In the genomic region with DNA sequence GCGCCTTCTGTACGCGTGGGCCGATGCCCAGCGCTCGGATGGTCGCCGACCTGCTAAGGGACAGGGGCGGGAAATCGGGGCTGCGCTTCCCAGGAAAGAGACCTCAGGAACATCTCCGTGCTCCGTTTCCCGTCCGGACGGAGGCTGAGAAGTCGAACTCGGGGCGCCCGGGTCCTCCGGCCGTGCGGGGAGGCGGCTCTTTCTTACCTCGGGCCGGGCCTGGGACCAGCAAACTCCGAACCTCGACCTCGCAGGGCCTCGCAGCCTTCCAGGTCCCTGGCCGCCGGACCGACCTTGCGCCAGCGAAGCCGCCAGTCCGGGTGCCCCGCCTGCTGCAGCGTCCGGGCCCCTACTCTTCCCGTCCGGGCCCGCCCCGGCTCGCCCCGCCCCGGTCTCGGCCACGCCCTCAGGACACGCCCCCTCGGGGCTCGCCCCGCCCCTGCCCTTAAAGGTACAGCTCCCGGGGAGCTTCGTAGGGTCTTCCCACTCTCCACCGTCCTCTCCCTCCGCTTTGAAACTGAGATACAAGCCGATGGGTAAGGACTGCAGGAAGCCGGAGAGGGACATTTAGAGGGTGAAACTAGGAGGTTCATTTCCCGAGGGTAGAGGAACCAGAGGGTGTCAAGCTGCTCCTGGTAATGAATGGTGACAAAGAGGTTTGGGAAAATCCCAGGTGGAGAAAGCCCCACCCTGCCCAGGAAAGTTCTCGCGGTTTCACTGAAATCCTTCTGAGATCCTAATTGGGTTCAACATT, we compare ENCODE assay signal across 8 cellular contexts. TPM values are rescaled to one million over a fixed set of nuclear protein-coding genes. Genes with fewer than 3 reads are reported as not detected.
A peak's percentile ranks its signal among the peaks of the same experiment; 100 is the strongest.
DNase-seq lines count a peak whose midpoint lies in the region; ATAC-seq and TF ChIP-seq lines count a peak whose summit lies in the region.

SLC8B1 (minus strand) TSS at position 324 of the 754 bp plus-strand sequence. CDS start 2,231 bp downstream, outside the sequence.

- H3K9me3 Mint-ChIP-seq in GM23338 (no peaks in the 10 kb centered on the region; the same call in 2 of the 3 replicates), glutamatergic neuron (ENCODE audit: unreplicated experiment) (peaks cover 7% of the 10 kb centered on the region)
- H3K9me3 Mint-ChIP-seq in activated naive CD8-positive, alpha-beta T cell (ENCODE audit: low read depth) = no peaks in the 10 kb centered on the region

- TF ChIP-seq CTCF in GM23338 (conservative IDR thresholded peaks at IDR 0.05; ENCODE audit: low read depth in 2 of 2) (no peak), SU-DHL-6 (IDR thresholded peaks at IDR 0.05; ENCODE audit: insufficient read depth, low read length, poor library complexity, severe bottlenecking) (no peak), glutamatergic neuron (IDR thresholded peaks at IDR 0.05; ENCODE audit: partially characterized antibody, unreplicated experiment) (no peak), ovary (IDR thresholded peaks at IDR 0.05) (no peak), thoracic aorta (IDR thresholded peaks at IDR 0.05) (no peak)

- no peaks in the 10 kb centered on the region; the same call in 1 of the 2 replicates for H3K36me3 ChIP-seq in GM23338 (ENCODE audit: insufficient read depth)
- no peaks in the 10 kb centered on the region for H3K36me3 ChIP-seq in SU-DHL-6 (ENCODE audit: low read length)
- no peaks in the 10 kb centered on the region for H3K36me3 ChIP-seq in ovary
- H3K36me3 ChIP-seq in thoracic aorta = peaks cover 4% of the 10 kb centered on the region

- H3K79me2 ChIP-seq in GM23338 (replicated peaks; ENCODE audit: insufficient read depth) = no peaks in the 10 kb centered on the region
- H3K79me2 ChIP-seq in SU-DHL-6 (ENCODE audit: insufficient read depth, low read length) = no peaks in the 10 kb centered on the region

- H2AFZ ChIP-seq in GM23338 (peak within 1 kb of the TSS; percentile 90), SU-DHL-6 (ENCODE audit: low read depth, low read length, severe bottlenecking) (peak within 1 kb of the TSS; percentile 71)

- H3K4me2 ChIP-seq in GM23338 = peak within 1 kb of the TSS; percentile 85
- peak within 1 kb of the TSS; percentile 74 for H3K4me2 ChIP-seq in SU-DHL-6 (ENCODE audit: low read depth, low read length, poor library complexity, severe bottlenecking)

- H3K27ac ChIP-seq in GM23338 (ENCODE audit: low read depth) (no peak within 1 kb of the TSS), SU-DHL-6 (ENCODE audit: low read depth, low read length) (peak within 1 kb of the TSS; percentile 6; the same call in 1 of the 2 replicates), ovary (peak within 1 kb of the TSS; percentile 3 to 50), thoracic aorta (peak within 1 kb of the TSS; percentile 20 to 67)

- H4K20me1 ChIP-seq in GM23338 (replicated peaks; ENCODE audit: insufficient read depth) (no peaks in the 10 kb centered on the region), SU-DHL-6 (ENCODE audit: low read depth, low read length) (no peaks in the 10 kb centered on the region)

- H3F3A ChIP-seq in GM23338 (replicated peaks; ENCODE audit: low read depth) (no peaks in the 10 kb centered on the region), SU-DHL-6 (ENCODE audit: insufficient read depth) (no peaks in the 10 kb centered on the region)

- DNase-seq in GF-D8 (lab: John Stamatoyannopoulos, UW) (peak; percentile 45), GM23338 (ENCODE audit: low spot score) (peak; percentile 87), LoVo (ENCODE audit: low spot score) (peak; percentile 94), glutamatergic neuron (peak; percentile 95), ovary (peak; percentile 88 to 96 (median 94)), thoracic aorta (ENCODE audit: low spot score) (peak; percentile 40)

- TF ChIP-seq EP300 in ovary (IDR thresholded peaks at IDR 0.05) = no peak

- H3K27me3 ChIP-seq in GM23338 (ENCODE audit: insufficient read depth) = peaks cover 10% of the 10 kb centered on the region
- H3K27me3 ChIP-seq in SU-DHL-6 (ENCODE audit: low read length) = no peaks in the 10 kb centered on the region
- H3K27me3 ChIP-seq in ovary = no peaks in the 10 kb centered on the region
- H3K27me3 ChIP-seq in thoracic aorta (replicated peaks; ENCODE audit: insufficient read depth) = no peaks in the 10 kb centered on the region

- H3K27ac Mint-ChIP-seq in GM23338 = no peak within 1 kb of the TSS
- H3K27ac Mint-ChIP-seq in activated naive CD8-positive, alpha-beta T cell = peak within 1 kb of the TSS; percentile 76
- no peak within 1 kb of the TSS for H3K27ac Mint-ChIP-seq in glutamatergic neuron (ENCODE audit: unreplicated experiment)

- H3K4me1 Mint-ChIP-seq in GM23338 (peaks cover 10% of the 10 kb centered on the region), glutamatergic neuron (ENCODE audit: low read depth, unreplicated experiment) (peaks cover 11% of the 10 kb centered on the region)
- peaks cover 38% of the 10 kb centered on the region for H3K4me1 Mint-ChIP-seq in activated naive CD8-positive, alpha-beta T cell (ENCODE audit: low read depth)

- WGBS in ovary, 3 donors = 0 to 1% (median 0%) methylated on average over 36 to 62 of the region's 62 CpGs

- peak within 1 kb of the TSS; percentile 84 for H3K4me3 Mint-ChIP-seq in GM23338
- H3K4me3 Mint-ChIP-seq in activated naive CD8-positive, alpha-beta T cell = peak within 1 kb of the TSS; percentile 92
- H3K4me3 Mint-ChIP-seq in glutamatergic neuron (ENCODE audit: unreplicated experiment) = peak within 1 kb of the TSS; percentile 84

- H3K27me3 Mint-ChIP-seq in GM23338 (ENCODE audit: insufficient read depth, low read depth, poor library complexity) = peaks cover 31% of the 10 kb centered on the region
- H3K27me3 Mint-ChIP-seq in activated naive CD8-positive, alpha-beta T cell = no peaks in the 10 kb centered on the region
- H3K27me3 Mint-ChIP-seq in glutamatergic neuron (ENCODE audit: unreplicated experiment) = peaks cover 4% of the 10 kb centered on the region

- ATAC-seq in GM23338 = peak; percentile 95
- ATAC-seq in thoracic aorta (ENCODE audit: insufficient number of reproducible peaks, low FRiP score, low read depth) = peak; percentile 80

- intact Hi-C loops in ovary (cut with DNase I) = loop anchor here in 2 of 4 donors (10.0 kb wide), 1 partner anchor 140 kb away; no protein-coding TSS in a partner anchor

- H3K36me3 Mint-ChIP-seq in GM23338 (ENCODE audit: low read depth) (peaks cover 16% of the 10 kb centered on the region), glutamatergic neuron (ENCODE audit: unreplicated experiment) (peaks cover 7% of the 10 kb centered on the region)
- peaks cover 3% of the 10 kb centered on the region for H3K36me3 Mint-ChIP-seq in activated naive CD8-positive, alpha-beta T cell

- H3K4me3 ChIP-seq in GM23338 = peak within 1 kb of the TSS; percentile 75
- peak within 1 kb of the TSS; percentile 95 for H3K4me3 ChIP-seq in SU-DHL-6 (ENCODE audit: insufficient read depth, low read length, poor library complexity, severe bottlenecking)
- peak within 1 kb of the TSS; percentile 56 for H3K4me3 ChIP-seq in ovary
- peak within 1 kb of the TSS; percentile 90 for H3K4me3 ChIP-seq in thoracic aorta

- no peaks in the 10 kb centered on the region for H3K9me2 ChIP-seq in GM23338 (ENCODE audit: insufficient read depth)
- H3K9me2 ChIP-seq in SU-DHL-6 (replicated peaks; ENCODE audit: insufficient read depth, low read length) = no peaks in the 10 kb centered on the region

- H3K9me3 ChIP-seq in SU-DHL-6 (ENCODE audit: insufficient read depth, low read length) (no peaks in the 10 kb centered on the region), ovary (no peaks in the 10 kb centered on the region), thoracic aorta (no peaks in the 10 kb centered on the region)

- H3K4me1 ChIP-seq in GM23338 (ENCODE audit: insufficient read depth) (peaks cover 14% of the 10 kb centered on the region), ovary (ENCODE audit: insufficient read depth) (peaks cover 3% of the 10 kb centered on the region), thoracic aorta (ENCODE audit: control insufficient read depth in 1 of 2, low read depth in 2 of 2) (peaks cover 5 to 30% of the 10 kb centered on the region in 2 donors)

- peak within 1 kb of the TSS; percentile 69 for H3K9ac ChIP-seq in SU-DHL-6 (ENCODE audit: low read length)

- peak; percentile 92 for TF ChIP-seq POLR2A in ovary (IDR thresholded peaks at IDR 0.05)

TF ChIP-seq in GM23338, 12 proteins besides CTCF, POLR2A, EP300 and RAD21:
- TF ChIP-seq POLR2AphosphoS5 (IDR thresholded peaks at IDR 0.05; ENCODE audit: low read depth) (peak; percentile 86), ZNF331 (CRISPR knock-in tag; IDR thresholded peaks at IDR 0.05; ENCODE audit: low read depth) (no peak)

RNA-seq across cellular contexts. Expression of gene SLC8B1, which starts in this region (rescaled TPM):
- 8.9 and 13.4 TPM in 2 replicates for total RNA-seq in GM23338 (2014; rRNA removed; shearing (Covaris generic))
- polyA plus RNA-seq in GM23338 (2016; fragmentation: Nextera tagmentation; extraction: Ambion mirVana) (5.3 and 6.0 TPM in 2 replicates), ovary (10 to 100 TPM; 61.0 to 72.9 TPM)
- total RNA-seq in glutamatergic neuron (ENCODE audit: unreplicated experiment) (27.9 TPM), ovary (100 to 1,000 TPM in 3 of 7 donors, 10 to 100 TPM in 4; 36.9 to 117 (median 88.0) TPM), thoracic aorta (10 to 100 TPM; 41.7 to 85.1 TPM)

Comparison
In these comparisons a context has a peak if more than half of its experiments do, and no peak if none do; other contexts are left out.
1. DNase-seq: peak in every context shown above with its lines; median percentile 95 in glutamatergic neuron; 94 in LoVo; 94 in ovary; 87 in GM23338; 45 in GF-D8; 40 in thoracic aorta.